In the genomic region with DNA sequence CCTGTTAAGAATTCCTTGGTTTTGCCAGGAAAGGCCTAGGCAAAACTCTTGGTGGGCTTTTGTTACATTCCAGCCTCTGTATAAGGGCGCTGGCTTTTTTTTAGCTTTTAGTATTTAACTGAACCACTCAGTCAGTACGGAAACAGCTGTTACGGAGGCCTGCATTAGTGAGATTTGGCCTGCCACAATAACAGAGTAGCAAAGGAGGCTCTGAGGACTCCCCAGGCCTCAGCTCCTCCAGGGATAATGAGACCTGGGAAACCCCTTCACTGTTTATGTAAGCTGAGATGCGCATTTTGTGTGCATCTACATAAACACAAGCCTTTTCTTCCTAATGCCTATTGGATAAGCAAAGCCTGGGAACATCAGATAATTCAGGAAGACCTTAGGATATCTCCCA, we compare ENCODE assay signal across 18 cellular contexts.
DNase-seq lines count a peak whose midpoint lies in the region; ATAC-seq and TF ChIP-seq lines count a peak whose summit lies in the region.
"Had no signal": no experiment of that assay in that cellular context is flagged by ENCODE, and none has a peak within 500 bp of the region (broad histone marks: within the 10 kb centered on the region; RNA-seq: fewer than 3 reads in every experiment).

No MANE protein-coding gene starts in this region.

- TF ChIP-seq CTCF in cardiac muscle cell (IDR thresholded peaks at IDR 0.05; ENCODE audit: low read depth, low read length), result no peak
- no peak for TF ChIP-seq CTCF in dorsolateral prefrontal cortex (IDR thresholded peaks at IDR 0.05 in 54 of 56, conservative IDR thresholded peaks at IDR 0.05 in 2 of 56; ENCODE audit: low read depth in 1 of 56, partially characterized antibody in 56 of 56)

- intact Hi-C loops in Right ventricle myocardium superior (cut with DNase I) (no loop called here), dorsolateral prefrontal cortex (cut with DNase I) (no loop called here)

- H3K4me3 ChIP-seq in cardiac muscle cell (no peak overlapping the region), dorsolateral prefrontal cortex (no peak overlapping the region)
- H3K4me3 ChIP-seq: transverse colon had no signal

- DNase-seq in cardiac muscle cell (ENCODE audit: low read depth in 1 of 2, low spot score in 1 of 2) (peak in 1 of 2 donors; percentile 6), Right ventricle myocardium superior (no peak), dorsolateral prefrontal cortex (no peak), islet precursor cell (peak; percentile 77)
- DNase-seq in activated effector memory CD4-positive, alpha-beta T cell treated with Interleukin-2 at 50 U/mL for 16 hours, result no peak
- DNase-seq: ACHN; activated gamma-delta T cell treated with Interleukin-2 at 50 U/mL for 16 hours; foreskin fibroblast; NCI-H1436 treated with DMSO at 0.1 percent for 48 hours; NCI-H345; SIG-M5; stimulated activated CD4-positive, alpha-beta T cell treated with anti-CD3 and anti-CD28 coated beads, Interleukin-15, amount 100 ng/mL, for 24 hours; stimulated activated naive B cell treated with anti-CD40 and anti-IgM and Interleukin-4, amounts not matched to agents 10 μg/mL and 1 μg/mL and 100 μg/mL, for 72 hours; T-helper 9 cell; transverse colon had no signal

- peak overlapping the region; percentile 73 for H3K27ac ChIP-seq in cardiac muscle cell
- H3K27ac ChIP-seq in dorsolateral prefrontal cortex, result peak overlapping the region in 43 of 59 donors; percentile 1 to 98 (median 51)
- H3K27ac ChIP-seq: transverse colon had no signal

- peaks cover 2% of the 10 kb centered on the region for H3K36me3 ChIP-seq in cardiac muscle cell

- ATAC-seq in Right ventricle myocardium superior (ENCODE audit: poor library complexity), result no peak
- ATAC-seq in HG02970 (IDR thresholded peaks at IDR 0.05; ENCODE audit: low FRiP score, unreplicated experiment), result no peak
- no peak for ATAC-seq in GM19467 (IDR thresholded peaks at IDR 0.05; ENCODE audit: unreplicated experiment)
- no peak for ATAC-seq in GM21723 (IDR thresholded peaks at IDR 0.05; ENCODE audit: unreplicated experiment)
- ATAC-seq: stimulated activated naive B cell treated with anti-CD40 and anti-IgM and Interleukin-4, amounts not matched to agents 10 μg/mL and 1 μg/mL and 100 μg/mL, for 72 hours had no signal

- H3K9me3 ChIP-seq in cardiac muscle cell (ENCODE audit: low read depth), result no peaks in the 10 kb centered on the region
- H3K9me3 ChIP-seq: transverse colon had no signal

- H3K27me3 ChIP-seq in cardiac muscle cell (no peaks in the 10 kb centered on the region), dorsolateral prefrontal cortex (no peaks in the 10 kb centered on the region)
- H3K27me3 ChIP-seq: transverse colon had no signal

- peaks cover 10% of the 10 kb centered on the region for H3K4me1 ChIP-seq in cardiac muscle cell (ENCODE audit: low read depth)
